8 cellular contexts compared by ENCODE assay signal in the genomic region with DNA sequence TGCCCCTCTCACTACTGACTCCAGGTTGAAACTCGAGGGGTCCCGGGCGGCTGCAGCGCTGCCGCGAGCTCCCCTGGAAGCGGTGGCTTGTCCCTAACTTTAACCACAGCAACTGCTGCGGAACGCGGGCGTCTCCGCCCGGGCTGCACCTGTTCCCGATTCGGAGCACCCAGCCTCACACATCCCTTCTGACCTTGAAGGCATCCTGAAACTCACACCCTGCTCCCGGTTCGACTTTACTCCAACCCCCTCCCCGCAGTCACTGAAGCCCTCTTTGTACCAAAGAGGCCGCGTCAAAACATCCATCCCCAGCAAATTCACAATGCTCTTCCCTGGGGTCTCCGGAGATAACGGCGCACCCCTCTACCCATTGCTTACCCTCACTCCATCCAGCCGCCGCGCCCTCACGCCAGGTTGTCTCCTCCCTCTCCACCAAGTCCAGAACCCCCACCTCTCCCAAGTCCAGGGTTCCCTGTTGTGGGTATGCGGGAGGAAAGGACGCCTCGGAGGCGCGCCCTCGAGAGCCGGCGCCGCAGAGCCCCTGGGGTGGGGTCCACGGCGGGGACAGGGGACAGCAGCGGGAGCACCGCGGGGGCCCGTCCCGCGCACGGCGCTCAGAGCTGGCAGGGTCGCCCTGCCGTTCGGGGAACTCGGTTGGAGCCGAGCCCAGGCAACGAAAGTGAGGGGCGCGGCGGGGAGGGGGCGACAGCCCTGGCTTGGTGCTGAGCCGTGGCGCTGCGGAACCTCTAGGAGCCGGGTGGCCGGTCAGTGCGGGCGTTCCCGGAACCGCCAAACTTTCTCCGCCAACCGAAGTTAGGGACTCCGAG. TPM values are rescaled to one million over a fixed set of nuclear protein-coding genes. Genes with fewer than 3 reads are reported as not detected.
DNase-seq lines count a peak whose midpoint lies in the region; ATAC-seq and TF ChIP-seq lines count a peak whose summit lies in the region.

No MANE protein-coding gene starts in this region.

- H3K9ac ChIP-seq in HUES48 (ENCODE audit: low read depth, low read length) = no peak overlapping the region; the same call in 1 of the 2 replicates

- peaks cover 61% of the 10 kb centered on the region for H3K27me3 ChIP-seq in HUES48 (ENCODE audit: control insufficient read depth, insufficient read depth, low read length)
- H3K27me3 ChIP-seq in effector memory CD4-positive, alpha-beta T cell (replicated peaks; ENCODE audit: control insufficient read depth, insufficient read depth, low read length, poor library complexity, severe bottlenecking) = peaks cover 17% of the 10 kb centered on the region

- H3K4me3 ChIP-seq in HUES48 (ENCODE audit: low read depth, low read length) = peak overlapping the region; percentile 75
- peak overlapping the region; percentile 35 for H3K4me3 ChIP-seq in effector memory CD4-positive, alpha-beta T cell (ENCODE audit: insufficient read depth, low read depth, low read length, poor library complexity, severe bottlenecking)

- peak; percentile 12 for ATAC-seq in omental fat pad (ENCODE audit: low FRiP score)
- no peak for ATAC-seq in GM21717 (IDR thresholded peaks at IDR 0.05; ENCODE audit: unreplicated experiment)

- no peak overlapping the region for H3K27ac ChIP-seq in HUES48 (ENCODE audit: low read depth, low read length)
- H3K27ac ChIP-seq in effector memory CD4-positive, alpha-beta T cell (ENCODE audit: insufficient read depth, low read length, poor library complexity, severe bottlenecking) = no peak overlapping the region

- H3K9me3 ChIP-seq in HUES48 (ENCODE audit: control insufficient read depth, insufficient read depth, low read length) = no peaks in the 10 kb centered on the region
- no peaks in the 10 kb centered on the region for H3K9me3 ChIP-seq in effector memory CD4-positive, alpha-beta T cell (ENCODE audit: control insufficient read depth, low read length)

- DNase-seq in ELF-1 (ENCODE audit: low read depth, low spot score) (peak; percentile 38), omental fat pad (ENCODE audit: low spot score) (no peak), SHP77 (lab: John Stamatoyannopoulos, UW) (no peak), NCI-H2029 (lab: John Stamatoyannopoulos, UW) (no peak)
- DNase-seq in effector memory CD4-positive, alpha-beta T cell = no peak
- no peak for DNase-seq in stimulated activated CD4-positive, alpha-beta T cell treated with anti-CD3 and anti-CD28 coated beads, Interleukin-4, amount 100 ng/mL, for 24 hours

- H3K36me3 ChIP-seq in HUES48 (ENCODE audit: control insufficient read depth, insufficient read depth, low read length) = no peaks in the 10 kb centered on the region
- H3K36me3 ChIP-seq in effector memory CD4-positive, alpha-beta T cell (ENCODE audit: control insufficient read depth, insufficient read depth, low read length) = no peaks in the 10 kb centered on the region

- TF ChIP-seq CTCF in omental fat pad (IDR thresholded peaks at IDR 0.05) = no peak

- H3K4me1 ChIP-seq in HUES48 (ENCODE audit: control insufficient read depth, insufficient read depth, low read length) = 0 out of 2 replicates have a peak, but pooled peaks cover 5% of the 10 kb centered on the region
- peaks cover 8% of the 10 kb centered on the region for H3K4me1 ChIP-seq in effector memory CD4-positive, alpha-beta T cell (ENCODE audit: control insufficient read depth, insufficient read depth, low read length, poor library complexity, severe bottlenecking)

RNA-seq across cellular contexts. Expression of gene MYO5B, which starts 0.9 kb away (rescaled TPM):
- 10 to 100 TPM in 2 of 4 donors, 1 to 10 TPM in 1, under 1 TPM in 1; 0.63 to 31.0 (median 13.0) TPM for total RNA-seq in omental fat pad
